In genomic region chr20:25247666-25248500, GRCh38 we compare ENCODE assay signal across 8 cellular contexts. TPM values are rescaled to one million over a fixed set of nuclear protein-coding genes. Genes with fewer than 3 reads are reported as not detected.
A peak's percentile ranks its signal among the peaks of the same experiment; 100 is the strongest.
DNase-seq lines count a peak whose midpoint lies in the region; ATAC-seq and TF ChIP-seq lines count a peak whose summit lies in the region.

Gene PYGB (plus strand): TSS chr20:25248085. CDS start chr20:25248179, 94 bp downstream.

- peaks cover 3% of the 10 kb centered on the region for H3K27me3 Mint-ChIP-seq in activated naive CD8-positive, alpha-beta T cell treated with anti-CD3 and anti-CD28 coated beads, Interleukin-2, amount 50 U/mL, for 24 hours

- peaks cover 3% of the 10 kb centered on the region for H3K36me3 Mint-ChIP-seq in activated naive CD8-positive, alpha-beta T cell treated with anti-CD3 and anti-CD28 coated beads, Interleukin-2, amount 50 U/mL, for 24 hours (ENCODE audit: low read depth)

- ATAC-seq in HG02623 (IDR thresholded peaks at IDR 0.05; ENCODE audit: unreplicated experiment) = peak; percentile 58
- ATAC-seq in activated naive CD8-positive, alpha-beta T cell treated with anti-CD3 and anti-CD28 coated beads, Interleukin-2, amount 50 U/mL, for 24 hours = peak; percentile 78

- H3K9me3 ChIP-seq in cardiac muscle cell (ENCODE audit: low read depth) (no peaks in the 10 kb centered on the region), parathyroid adenoma (ENCODE audit: control insufficient read depth, low read length) (no peaks in the 10 kb centered on the region), transverse colon (no peaks in the 10 kb centered on the region)

- H3K4me1 Mint-ChIP-seq in activated naive CD8-positive, alpha-beta T cell treated with anti-CD3 and anti-CD28 coated beads, Interleukin-2, amount 50 U/mL, for 24 hours = peaks cover 56% of the 10 kb centered on the region

- H3K79me2 ChIP-seq in parathyroid adenoma = peaks cover 27% of the 10 kb centered on the region

- intact Hi-C loops in transverse colon (cut with DNase I; ENCODE audit: low total_unique reads) = loop anchor here (10.0 kb wide), 1 partner anchor 1893 kb away; the partner anchor contains the start of gene NXT1

- H3K36me3 ChIP-seq in cardiac muscle cell (no peaks in the 10 kb centered on the region), parathyroid adenoma (ENCODE audit: control insufficient read depth, insufficient read depth, low read length) (no peaks in the 10 kb centered on the region), transverse colon (no peaks in the 10 kb centered on the region)

- in situ Hi-C loops in transverse colon (cut with MboI; ENCODE audit: low pct_ligation_motif_present in 1 of 4, low pct_unique_long_range_greater_than_20kb in 1 of 4, low sequenced_read_pairs in 3 of 4) = no loop called here

- H3K27ac Mint-ChIP-seq in activated naive CD8-positive, alpha-beta T cell treated with anti-CD3 and anti-CD28 coated beads, Interleukin-2, amount 50 U/mL, for 24 hours = peak within 1 kb of the TSS; percentile 87

- peak within 1 kb of the TSS; percentile 90 for H3K4me3 Mint-ChIP-seq in activated naive CD8-positive, alpha-beta T cell treated with anti-CD3 and anti-CD28 coated beads, Interleukin-2, amount 50 U/mL, for 24 hours

- WGBS in transverse colon (ENCODE audit: low coverage in 1 of 2), 2 donors = 0% methylated on average over 86 of the region's 105 CpGs; no CpG with 5 or more reads in 1 of the 2 donors

- H2AFZ ChIP-seq in parathyroid adenoma = peak within 1 kb of the TSS; percentile 97

- H3K27ac ChIP-seq in cardiac muscle cell (peak within 1 kb of the TSS; percentile 97), parathyroid adenoma (peak within 1 kb of the TSS; percentile 79), transverse colon (peak within 1 kb of the TSS; percentile 92 to 98 (median 98))

- no peaks in the 10 kb centered on the region for H3K27me3 ChIP-seq in cardiac muscle cell
- no peaks in the 10 kb centered on the region for H3K27me3 ChIP-seq in parathyroid adenoma (ENCODE audit: control insufficient read depth, insufficient read depth, low read length)
- no peaks in the 10 kb centered on the region for H3K27me3 ChIP-seq in transverse colon

- TF ChIP-seq CTCF in GM12873 (IDR thresholded peaks at IDR 0.05; ENCODE audit: insufficient read depth, low read depth, low read length, missing control alignments) (peak; percentile 6), cardiac muscle cell (IDR thresholded peaks at IDR 0.05; ENCODE audit: low read depth, low read length) (no peak), parathyroid adenoma (IDR thresholded peaks at IDR 0.05) (no peak), transverse colon (IDR thresholded peaks at IDR 0.05) (no peak)

- H3K4me3 ChIP-seq in cardiac muscle cell = peak within 1 kb of the TSS; percentile 63
- peak within 1 kb of the TSS; percentile 65 for H3K4me3 ChIP-seq in parathyroid adenoma (ENCODE audit: low read depth, low read length)
- H3K4me3 ChIP-seq in transverse colon = peak within 1 kb of the TSS; percentile 89 to 96 (median 92)

- DNase-seq in NCI-H1092 treated with DMSO at 0.1 percent for 48 hours (lab: John Stamatoyannopoulos, UW) = peak; percentile 84
- peak; percentile 59 for DNase-seq in T follicular helper cell (ENCODE audit: low read depth)
- DNase-seq in activated naive CD8-positive, alpha-beta T cell treated with anti-CD3 and anti-CD28 coated beads, Interleukin-2, amount 50 U/mL, for 24 hours = peak; percentile 72
- peak; percentile 87 to 89 for DNase-seq in cardiac muscle cell (ENCODE audit: low read depth in 1 of 2, low spot score in 1 of 2)
- DNase-seq in transverse colon = peak; percentile 85

- peak within 1 kb of the TSS; percentile 84 for H3K4me2 ChIP-seq in parathyroid adenoma (ENCODE audit: low read length)

- TF ChIP-seq POLR2A in transverse colon (IDR thresholded peaks at IDR 0.05) = peak; percentile 94

- no peaks in the 10 kb centered on the region for H3K9me3 Mint-ChIP-seq in activated naive CD8-positive, alpha-beta T cell treated with anti-CD3 and anti-CD28 coated beads, Interleukin-2, amount 50 U/mL, for 24 hours

- H3K9ac ChIP-seq in parathyroid adenoma = no peak within 1 kb of the TSS

- H3K4me1 ChIP-seq in cardiac muscle cell (ENCODE audit: low read depth) (peaks cover 56% of the 10 kb centered on the region), parathyroid adenoma (peaks cover 4% of the 10 kb centered on the region), transverse colon (peaks cover 24 to 61% (median 49%) of the 10 kb centered on the region in 4 donors)

- TF ChIP-seq EP300 in transverse colon (IDR thresholded peaks at IDR 0.05; ENCODE audit: low read depth) = no peak

RNA-seq across cellular contexts. Expression of gene PYGB, which starts in this region (rescaled TPM):
- total RNA-seq in cardiac muscle cell (243 and 268 TPM in 2 replicates), transverse colon (100 to 1,000 TPM; 195 to 554 (median 359) TPM)
- 178 and 192 TPM in 2 replicates for polyA plus RNA-seq in cardiac muscle cell

Comparison
In these comparisons a context has a peak if more than half of its experiments do, and no peak if none do; other contexts are left out.
1. Peak in every context shown above with its lines: DNase-seq, ATAC-seq, H3K4me3 ChIP-seq and H3K27ac ChIP-seq.